In the genomic region with DNA sequence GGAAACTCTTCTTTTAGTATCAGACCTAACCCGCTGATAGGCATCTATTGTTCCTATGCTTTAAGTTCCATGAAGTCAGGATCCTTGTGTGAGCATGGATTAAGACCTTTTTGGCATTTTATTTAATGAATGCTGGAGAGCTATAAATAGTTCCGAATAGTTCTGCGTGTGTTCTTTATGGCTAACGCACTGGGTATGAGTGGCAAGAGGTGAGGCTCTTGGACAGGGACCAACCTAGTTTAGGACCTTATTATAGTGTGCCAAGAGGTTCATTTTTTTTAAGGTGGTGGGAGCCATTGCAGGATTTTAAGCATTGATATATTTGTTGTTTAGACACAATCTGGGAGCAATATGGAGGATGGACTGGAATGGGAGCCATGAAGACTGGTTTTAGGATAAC, we compare ENCODE assay signal across 16 cellular contexts.
A peak's percentile ranks its signal among the peaks of the same experiment; 100 is the strongest.
DNase-seq lines count a peak whose midpoint lies in the region; ATAC-seq and TF ChIP-seq lines count a peak whose summit lies in the region.
"Had no signal": no experiment of that assay in that cellular context is flagged by ENCODE, and none has a peak within 500 bp of the region (broad histone marks: within the 10 kb centered on the region; RNA-seq: fewer than 3 reads in every experiment).

No MANE protein-coding gene starts in this region.

- no peaks in the 10 kb centered on the region for H3K27me3 ChIP-seq in DND-41 (ENCODE audit: insufficient read depth, low read length, poor library complexity)

- H3K27ac Mint-ChIP-seq in memory B cell = peak overlapping the region; percentile 64
- H3K27ac Mint-ChIP-seq in activated CD4-positive, alpha-beta T cell treated with anti-CD3 and anti-CD28 coated beads, Interleukin-2, amount 10 ng/mL, durations not matched to agents 7 days and 5 days = no peak overlapping the region
- H3K27ac Mint-ChIP-seq: B cell, GM23338, H9 had no signal

- H3K4me3 ChIP-seq in DND-41 (ENCODE audit: low read depth in 1 of 2, low read length in 2 of 2) = no peak overlapping the region
- H3K4me3 ChIP-seq: GM23338 had no signal

- TF ChIP-seq CTCF in DND-41 (IDR thresholded peaks at IDR 0.05; ENCODE audit: borderline replicate concordance, extremely low read depth, low read length, poor library complexity, severe bottlenecking) = no peak

- peaks cover 16% of the 10 kb centered on the region for H3K4me1 ChIP-seq in DND-41 (ENCODE audit: insufficient read depth, low read length)

- peak overlapping the region; percentile 17; the same call in 1 of the 2 replicates for H3K4me2 ChIP-seq in DND-41 (ENCODE audit: insufficient read depth, low read length)
- H3K4me2 ChIP-seq: GM23338 had no signal

- H3K27me3 Mint-ChIP-seq in memory B cell = no peaks in the 10 kb centered on the region
- peaks cover 1% of the 10 kb centered on the region for H3K27me3 Mint-ChIP-seq in activated CD4-positive, alpha-beta T cell treated with anti-CD3 and anti-CD28 coated beads, Interleukin-2, amount 10 ng/mL, durations not matched to agents 7 days and 5 days
- H3K27me3 Mint-ChIP-seq: B cell; CD4-positive, alpha-beta T cell had no signal

- intact Hi-C loops in Right ventricle myocardium superior (cut with DNase I) = no loop called here
- intact Hi-C loops in left ventricle myocardium superior (cut with micrococcal nuclease) = no loop called here

- H3K4me1 Mint-ChIP-seq in memory B cell = peaks cover 29% of the 10 kb centered on the region
- H3K4me1 Mint-ChIP-seq in activated CD4-positive, alpha-beta T cell treated with anti-CD3 and anti-CD28 coated beads, Interleukin-2, amount 10 ng/mL, durations not matched to agents 7 days and 5 days = peaks cover 26% of the 10 kb centered on the region

- no peak overlapping the region for H3K4me3 Mint-ChIP-seq in memory B cell
- no peak overlapping the region for H3K4me3 Mint-ChIP-seq in activated CD4-positive, alpha-beta T cell treated with anti-CD3 and anti-CD28 coated beads, Interleukin-2, amount 10 ng/mL, durations not matched to agents 7 days and 5 days
- H3K4me3 Mint-ChIP-seq: B cell; CD4-positive, alpha-beta T cell; GM23338; H9 had no signal

- DNase-seq in DND-41 (no peak), Right ventricle myocardium superior (no peak), left ventricle myocardium superior (no peak), memory B cell (ENCODE audit: low spot score in 2 of 2) (no peak), globus pallidus (ENCODE audit: low spot score) (no peak)
- no peak for DNase-seq in activated T-cell treated with anti-CD3 and anti-CD28 coated beads, Interleukin-2, amount 50 U/mL, for 1 hour
- no peak for DNase-seq in activated CD4-positive, alpha-beta T cell treated with anti-CD3 and anti-CD28 coated beads, Interleukin-2, amount 10 ng/mL, durations not matched to agents 7 days and 5 days
- DNase-seq: ACHN; C1 segment of cervical spinal cord; CD4-positive, alpha-beta T cell; DMS79; EL; H9 had no signal

- H3K36me3 Mint-ChIP-seq in memory B cell = peaks cover 14% of the 10 kb centered on the region
- peaks cover 8% of the 10 kb centered on the region for H3K36me3 Mint-ChIP-seq in activated CD4-positive, alpha-beta T cell treated with anti-CD3 and anti-CD28 coated beads, Interleukin-2, amount 10 ng/mL, durations not matched to agents 7 days and 5 days (ENCODE audit: low read depth)

- H3K9ac ChIP-seq in DND-41 (ENCODE audit: low read depth, low read length) = no peak overlapping the region

- POLR2A ChIA-PET in activated CD4-positive, alpha-beta T cell treated with anti-CD3 and anti-CD28 coated beads, Interleukin-2, amount 10 ng/mL, durations not matched to agents 7 days and 5 days (lab: Charles Lee) = interaction anchor here (0.7 kb wide), 1 partner anchor 74 kb away, joined by 3 read pairs; no protein-coding TSS in a partner anchor

- H2AFZ ChIP-seq in DND-41 (ENCODE audit: low read depth, low read length) = no peak overlapping the region
- H2AFZ ChIP-seq: GM23338 had no signal

- H3K27ac ChIP-seq in DND-41 (ENCODE audit: low read length) = no peak overlapping the region

- peaks cover 90% of the 10 kb centered on the region for H3K79me2 ChIP-seq in DND-41 (ENCODE audit: insufficient read depth, low read length)

- no peak for ATAC-seq in DND-41 (ENCODE audit: insufficient read depth, low read depth)
- ATAC-seq in Right ventricle myocardium superior (ENCODE audit: poor library complexity) = peak; percentile 65
- peak; percentile 75 for ATAC-seq in left ventricle myocardium superior
- no peak for ATAC-seq in memory B cell (ENCODE audit: low read depth)
- no peak for ATAC-seq in SK-N-SH treated with all-trans-retinoic acid at 6 μM for 48 hours
- ATAC-seq: GM23338 had no signal

- H4K20me1 ChIP-seq in DND-41 (ENCODE audit: insufficient read depth, low read length) = no peaks in the 10 kb centered on the region; the same call in 1 of the 2 replicates

- H3K9me3 Mint-ChIP-seq in memory B cell = peaks cover 2% of the 10 kb centered on the region
- no peaks in the 10 kb centered on the region for H3K9me3 Mint-ChIP-seq in activated CD4-positive, alpha-beta T cell treated with anti-CD3 and anti-CD28 coated beads, Interleukin-2, amount 10 ng/mL, durations not matched to agents 7 days and 5 days
- H3K9me3 Mint-ChIP-seq: CD4-positive, alpha-beta T cell had no signal

- CTCF ChIA-PET in activated CD4-positive, alpha-beta T cell treated with anti-CD3 and anti-CD28 coated beads, Interleukin-2, amount 10 ng/mL, durations not matched to agents 7 days and 5 days (lab: Charles Lee) = interaction anchor here (1.0 to 1.4 kb wide), 2 partner anchors 19 to 338 kb away, joined by 4 to 6 read pairs; no protein-coding TSS in a partner anchor

- H3K36me3 ChIP-seq in DND-41 (ENCODE audit: insufficient read depth, low read length) = peaks cover 25% of the 10 kb centered on the region; the same call in 1 of the 2 replicates

- H3K9me3 ChIP-seq in DND-41 (ENCODE audit: insufficient read depth, low read length, severe bottlenecking) = peaks cover 3% of the 10 kb centered on the region

TF ChIP-seq in SK-N-SH treated with all-trans-retinoic acid at 6 μM for 48 hours, 23 proteins besides CTCF, POLR2A, EP300 and RAD21:
- TF ChIP-seq, protein P1, sequence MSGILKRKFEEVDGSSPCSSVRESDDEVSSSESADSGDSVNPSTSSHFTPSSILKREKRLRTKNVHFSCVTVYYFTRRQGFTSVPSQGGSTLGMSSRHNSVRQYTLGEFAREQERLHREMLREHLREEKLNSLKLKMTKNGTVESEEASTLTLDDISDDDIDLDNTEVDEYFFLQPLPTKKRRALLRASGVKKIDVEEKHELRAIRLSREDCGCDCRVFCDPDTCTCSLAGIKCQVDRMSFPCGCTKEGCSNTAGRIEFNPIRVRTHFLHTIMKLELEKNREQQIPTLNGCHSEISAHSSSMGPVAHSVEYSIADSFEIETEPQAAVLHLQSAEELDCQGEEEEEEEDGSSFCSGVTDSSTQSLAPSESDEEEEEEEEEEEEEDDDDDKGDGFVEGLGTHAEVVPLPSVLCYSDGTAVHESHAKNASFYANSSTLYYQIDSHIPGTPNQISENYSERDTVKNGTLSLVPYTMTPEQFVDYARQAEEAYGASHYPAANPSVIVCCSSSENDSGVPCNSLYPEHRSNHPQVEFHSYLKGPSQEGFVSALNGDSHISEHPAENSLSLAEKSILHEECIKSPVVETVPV (CRISPR knock-in tag; IDR thresholded peaks at IDR 0.05) = no peak
- TF ChIP-seq ZNF8 (CRISPR knock-in tag; IDR thresholded peaks at IDR 0.05) (no peak), TOX (CRISPR knock-in tag; IDR thresholded peaks at IDR 0.05; ENCODE audit: borderline replicate concordance) (no peak), ARNTL (CRISPR knock-in tag; IDR thresholded peaks at IDR 0.05; ENCODE audit: borderline replicate concordance, low read depth) (no peak)
TF ChIP-seq in SK-N-SH treated with all-trans-retinoic acid at 6 μM for 48 hours: peak in this region for 0.

Comparison
In these comparisons a context has a peak if more than half of its experiments do, and no peak if none do; other contexts are left out.
1. ATAC-seq: peak in Right ventricle myocardium superior (single experiment) and left ventricle myocardium superior (single experiment); none in DND-41 (single experiment), memory B cell (single experiment) and SK-N-SH treated with all-trans-retinoic acid at 6 μM for 48 hours (single experiment).